8 cellular contexts compared by ENCODE assay signal in genomic region chr19:50537769-50538230, GRCh38. TPM values are rescaled to one million over a fixed set of nuclear protein-coding genes. Genes with fewer than 3 reads are reported as not detected.
DNase-seq lines count a peak whose midpoint lies in the region; ATAC-seq and TF ChIP-seq lines count a peak whose summit lies in the region.

No MANE protein-coding gene starts in this region.

- no peaks in the 10 kb centered on the region for H3K36me3 ChIP-seq in mucosa of descending colon (ENCODE audit: low read depth)

- CTCF ChIA-PET in activated CD8-positive, alpha-beta T cell treated with anti-CD3 and anti-CD28 coated beads, Interleukin-2, amount 10 ng/mL, durations not matched to agents 7 days and 5 days (lab: Charles Lee): interaction anchor here (0.8 to 6.9 kb wide), 19 partner anchors 9 to 384 kb away, joined by 3 to 58 read pairs (median 3); partner anchors contain the start of gene JOSD2

- H3K4me1 ChIP-seq in mucosa of descending colon (ENCODE audit: low read depth): no peaks in the 10 kb centered on the region

- no peaks in the 10 kb centered on the region for H3K9me3 Mint-ChIP-seq in activated CD8-positive, alpha-beta T cell treated with anti-CD3 and anti-CD28 coated beads, Interleukin-2, amount 10 ng/mL, durations not matched to agents 7 days and 5 days (ENCODE audit: insufficient read depth)
- peaks cover 24% of the 10 kb centered on the region for H3K9me3 Mint-ChIP-seq in endothelial cell (ENCODE audit: unreplicated experiment)

- no peak overlapping the region for H3K4me3 Mint-ChIP-seq in activated CD8-positive, alpha-beta T cell treated with anti-CD3 and anti-CD28 coated beads, Interleukin-2, amount 10 ng/mL, durations not matched to agents 7 days and 5 days
- no peak overlapping the region for H3K4me3 Mint-ChIP-seq in endothelial cell (ENCODE audit: unreplicated experiment)

- no peak for TF ChIP-seq CTCF in endothelial cell (IDR thresholded peaks at IDR 0.05; ENCODE audit: unreplicated experiment)
- TF ChIP-seq CTCF in mucosa of descending colon (IDR thresholded peaks at IDR 0.05): peak; percentile 42

- H3K9me3 ChIP-seq in mucosa of descending colon: peaks cover 2% of the 10 kb centered on the region

- ATAC-seq in activated CD8-positive, alpha-beta T cell treated with anti-CD3 and anti-CD28 coated beads, Interleukin-2, amount 10 ng/mL, durations not matched to agents 7 days and 5 days: peak; percentile 65
- peak; percentile 92 for ATAC-seq in mucosa of descending colon
- no peak for ATAC-seq in GM18858 (IDR thresholded peaks at IDR 0.05; ENCODE audit: unreplicated experiment)

- DNase-seq in AG20443 (ENCODE audit: low spot score) (peak; percentile 92), H4 (ENCODE audit: low spot score) (peak; percentile 86), NCI-H82 (lab: John Stamatoyannopoulos, UW) (peak; percentile 84), endothelial cell (ENCODE audit: low spot score) (peak; percentile 19), mucosa of descending colon (peak; percentile 65 to 89 (median 78))
- peak; percentile 72 for DNase-seq in activated CD8-positive, alpha-beta T cell treated with anti-CD3 and anti-CD28 coated beads, Interleukin-2, amount 10 ng/mL, durations not matched to agents 7 days and 5 days
- peak; percentile 20 to 34 for DNase-seq in stimulated activated CD8-positive, alpha-beta memory T cell treated with anti-CD3 and anti-CD28 coated beads, Interleukin-7, amount 100 ng/mL, for 4 hours (ENCODE audit: low read depth in 2 of 2)

- intact Hi-C loops in mucosa of descending colon (cut with DNase I, micrococcal nuclease): no loop called here

- no peak overlapping the region for H3K4me3 ChIP-seq in mucosa of descending colon

- POLR2A ChIA-PET in activated CD8-positive, alpha-beta T cell treated with anti-CD3 and anti-CD28 coated beads, Interleukin-2, amount 10 ng/mL, durations not matched to agents 7 days and 5 days (lab: Charles Lee): interaction anchor here (1.0 kb wide), 1 partner anchor 32 kb away, joined by 3 read pairs; no protein-coding TSS in a partner anchor

- H3K36me3 Mint-ChIP-seq in activated CD8-positive, alpha-beta T cell treated with anti-CD3 and anti-CD28 coated beads, Interleukin-2, amount 10 ng/mL, durations not matched to agents 7 days and 5 days (ENCODE audit: low read depth): no peaks in the 10 kb centered on the region
- H3K36me3 Mint-ChIP-seq in endothelial cell (ENCODE audit: low read depth, unreplicated experiment): peaks cover 17% of the 10 kb centered on the region

- H3K4me1 Mint-ChIP-seq in activated CD8-positive, alpha-beta T cell treated with anti-CD3 and anti-CD28 coated beads, Interleukin-2, amount 10 ng/mL, durations not matched to agents 7 days and 5 days (ENCODE audit: low read depth): no peaks in the 10 kb centered on the region
- H3K4me1 Mint-ChIP-seq in endothelial cell (ENCODE audit: unreplicated experiment): no peaks in the 10 kb centered on the region

- no peak overlapping the region for H3K27ac Mint-ChIP-seq in activated CD8-positive, alpha-beta T cell treated with anti-CD3 and anti-CD28 coated beads, Interleukin-2, amount 10 ng/mL, durations not matched to agents 7 days and 5 days
- no peak overlapping the region for H3K27ac Mint-ChIP-seq in endothelial cell (ENCODE audit: unreplicated experiment)

- no peaks in the 10 kb centered on the region for H3K27me3 Mint-ChIP-seq in activated CD8-positive, alpha-beta T cell treated with anti-CD3 and anti-CD28 coated beads, Interleukin-2, amount 10 ng/mL, durations not matched to agents 7 days and 5 days (ENCODE audit: low read depth)
- peaks cover 4% of the 10 kb centered on the region for H3K27me3 Mint-ChIP-seq in endothelial cell (ENCODE audit: unreplicated experiment)

RNA-seq across cellular contexts. Expression of gene ASPDH, which starts 24.1 kb away (rescaled TPM):
- not detected in 2 replicates for total RNA-seq in H4 (2014; rRNA removed; shearing (Covaris generic))
- not detected for total RNA-seq in activated CD8-positive, alpha-beta T cell treated with anti-CD3 and anti-CD28 coated beads, Interleukin-2, amount 10 ng/mL, durations not matched to agents 7 days and 5 days
- total RNA-seq in endothelial cell (ENCODE audit: unreplicated experiment): not detected
- total RNA-seq in mucosa of descending colon: not detected

RNA-seq across cellular contexts. Expression of gene JOSD2, which starts 26.8 kb away (rescaled TPM):
- total RNA-seq in H4 (2014; rRNA removed; shearing (Covaris generic)): 28.7 and 60.6 TPM in 2 replicates
- total RNA-seq in activated CD8-positive, alpha-beta T cell treated with anti-CD3 and anti-CD28 coated beads, Interleukin-2, amount 10 ng/mL, durations not matched to agents 7 days and 5 days: 10 to 100 TPM; 49.8 to 51.3 TPM
- total RNA-seq in endothelial cell (ENCODE audit: unreplicated experiment) (0.46 TPM), mucosa of descending colon (10 to 100 TPM; 33.4 to 41.2 (median 37.2) TPM)

RNA-seq across cellular contexts. Expression of gene LRRC4B, which starts 30.4 kb away (rescaled TPM):
- total RNA-seq in H4 (2014; rRNA removed; shearing (Covaris generic)): 15.2 and 19.0 TPM in 2 replicates
- total RNA-seq in activated CD8-positive, alpha-beta T cell treated with anti-CD3 and anti-CD28 coated beads, Interleukin-2, amount 10 ng/mL, durations not matched to agents 7 days and 5 days: not detected
- total RNA-seq in endothelial cell (ENCODE audit: unreplicated experiment) (3.0 TPM), mucosa of descending colon (1 to 10 TPM in 2 of 3 donors, under 1 TPM in 1; 0.52 to 4.8 (median 1.3) TPM)

Comparison
In these comparisons a context has a peak if more than half of its experiments do, and no peak if none do; other contexts are left out.
1. DNase-seq: peak in every context shown above with its lines; median percentile 92 in AG20443; 86 in H4; 84 in NCI-H82; 78 in mucosa of descending colon; 72 in activated CD8-positive, alpha-beta T cell treated with anti-CD3 and anti-CD28 coated beads, Interleukin-2, amount 10 ng/mL, durations not matched to agents 7 days and 5 days; 27 in stimulated activated CD8-positive, alpha-beta memory T cell treated with anti-CD3 and anti-CD28 coated beads, Interleukin-7, amount 100 ng/mL, for 4 hours; 19 in endothelial cell.
2. RNA of gene JOSD2, which starts 26.8 kb away (total RNA-seq): 49.8 to 51.3 TPM in activated CD8-positive, alpha-beta T cell treated with anti-CD3 and anti-CD28 coated beads, Interleukin-2, amount 10 ng/mL, durations not matched to agents 7 days and 5 days, 33.4 to 41.2 TPM in mucosa of descending colon and 28.7 to 60.6 TPM in H4; 0.46 TPM in endothelial cell (single experiment); every median in the first group is over 10 times any median in the second.